ENCODE assay signal across 8 cellular contexts in genomic region chr3:180142472-180142871, GRCh38.
"Had no signal": no experiment of that assay in that cellular context is flagged by ENCODE, and none has a peak within 500 bp of the region (broad histone marks: within the 10 kb centered on the region; RNA-seq: fewer than 3 reads in every experiment).

No MANE protein-coding gene starts in this region.

- DNase-seq: GDM1, GF-D8 had no signal

- FAIRE-seq: G401.6, GM12878, GM12891, GM12892, GM18507, GM19239 had no signal

- H3K4me3 ChIP-seq: GM12878 had no signal

- ATAC-seq: GM12878 had no signal
